18 cellular contexts compared by ENCODE assay signal in the genomic region with DNA sequence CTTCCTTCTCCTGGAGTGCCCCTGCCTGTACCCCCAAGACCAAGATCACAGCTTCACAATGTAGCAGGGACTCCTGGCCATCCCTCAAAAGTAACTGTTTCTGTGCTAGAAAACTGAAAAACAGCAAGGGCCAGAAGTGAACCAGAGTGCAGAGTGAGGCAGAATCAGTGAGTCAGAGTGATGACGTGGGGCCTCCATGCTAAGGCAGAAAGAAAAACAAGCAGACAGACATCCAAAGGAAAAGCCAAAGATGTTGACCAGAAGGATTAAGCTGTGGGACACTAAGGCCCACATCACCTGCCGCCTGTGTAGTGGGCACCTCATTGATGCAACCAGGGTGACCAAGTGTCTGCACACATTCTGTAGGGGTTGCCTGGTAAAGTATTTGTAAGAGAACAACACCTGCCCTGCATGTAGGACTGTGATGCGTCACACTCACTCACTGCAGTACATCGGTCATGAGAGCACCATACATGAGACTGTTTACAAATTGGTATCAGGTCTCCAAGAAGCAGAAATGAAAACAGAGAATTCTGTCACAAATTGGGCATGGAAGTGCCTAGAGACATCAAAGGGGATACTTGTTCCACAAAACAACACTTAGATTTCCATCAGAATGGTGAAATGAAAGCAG.
DNase-seq lines count a peak whose midpoint lies in the region; ATAC-seq, FAIRE-seq and TF ChIP-seq lines count a peak whose summit lies in the region.
"Had no signal": no experiment of that assay in that cellular context is flagged by ENCODE, and none has a peak within 500 bp of the region (broad histone marks: within the 10 kb centered on the region; RNA-seq: fewer than 3 reads in every experiment).

No MANE protein-coding gene starts in this region.

- ATAC-seq in HG03457 (IDR thresholded peaks at IDR 0.05; ENCODE audit: unreplicated experiment) (no peak), GM19351 (IDR thresholded peaks at IDR 0.05; ENCODE audit: unreplicated experiment) (no peak)
- ATAC-seq: gastrocnemius medialis, upper lobe of right lung had no signal

- H3K4me3 ChIP-seq in astrocyte of the cerebellum (ENCODE audit: low read depth, low read length), result no peak overlapping the region
- H3K4me3 ChIP-seq: ascending aorta, gastrocnemius medialis, upper lobe of right lung had no signal

- in situ Hi-C loops in astrocyte of the cerebellum (cut with HindIII; ENCODE audit: low sequenced_read_pairs), result no loop called here

- DNase-seq in COLO668 (lab: John Stamatoyannopoulos, UW; ENCODE audit: unreplicated experiment) (peak; percentile 63), HTR-8/SVneo (ENCODE audit: insufficient read length, low spot score) (no peak), astrocyte of the cerebellum (ENCODE audit: low read depth) (peak; percentile 19), iris pigment epithelial cell (ENCODE audit: low read depth) (peak; percentile 85), HuH-7 (ENCODE audit: low spot score) (no peak), DMS153 (lab: John Stamatoyannopoulos, UW) (no peak)
- DNase-seq: activated CD8-positive, alpha-beta memory T cell treated with anti-CD3 and anti-CD28 coated beads for 24 hours; effector CD4-positive, alpha-beta T cell; gastrocnemius medialis; Karpas-422; NCI-H446 treated with DMSO at 0.1 percent for 48 hours; stimulated activated CD4-positive, alpha-beta T cell treated with anti-CD3 and anti-CD28 coated beads, Interleukin-4, amount 100 ng/mL, for 4 hours; upper lobe of right lung; WERI-Rb-1 had no signal

- FAIRE-seq in HTR-8/SVneo (lab: Jason Lieb, UNC), result peak; percentile 98
- FAIRE-seq: H1 had no signal

- no peak for TF ChIP-seq CTCF in astrocyte of the cerebellum (IDR thresholded peaks at IDR 0.05; ENCODE audit: low read depth, low read length, missing control alignments)

Comparison
In these comparisons a context has a peak if more than half of its experiments do, and no peak if none do; other contexts are left out.
1. DNase-seq: peak in COLO668 (single experiment), astrocyte of the cerebellum (single experiment) and iris pigment epithelial cell (single experiment); none in HTR-8/SVneo (single experiment), HuH-7 (single experiment) and DMS153 (single experiment).